8 cellular contexts compared by ENCODE assay signal in genomic region chr5:62291829-62292228, GRCh38. TPM values are rescaled to one million over a fixed set of nuclear protein-coding genes. Genes with fewer than 3 reads are reported as not detected.
DNase-seq lines count a peak whose midpoint lies in the region; ATAC-seq and TF ChIP-seq lines count a peak whose summit lies in the region.
"Not testable (repeated sequence)": the region's sequence is repeated elsewhere in the genome, so short reads cannot be mapped to it uniquely, and the experiment has no call there.

No MANE protein-coding gene starts in this region.

- not testable (repeated sequence) for H4K20me1 ChIP-seq in OCI-LY7 (ENCODE audit: insufficient read depth, low read length)

- CTCF ChIA-PET in OCI-LY7 (lab: Charles Lee; ENCODE audit: unreplicated experiment), result not testable (repeated sequence)

- POLR2A ChIA-PET in OCI-LY7 (lab: Charles Lee), result not testable (repeated sequence)
- POLR2A ChIA-PET in activated naive CD8-positive, alpha-beta T cell treated with anti-CD3 and anti-CD28 coated beads, Interleukin-2, amount 10 ng/mL, durations not matched to agents 7 days and 5 days (lab: Charles Lee), result interaction anchor here (1.0 to 1.4 kb wide), 2 partner anchors 14 to 112 kb away, joined by 4 to 8 read pairs; partner anchors contain the start of genes DIMT1 and KIF2A

- peak overlapping the region; percentile 66 for H3K4me3 Mint-ChIP-seq in activated naive CD8-positive, alpha-beta T cell treated with anti-CD3 and anti-CD28 coated beads, Interleukin-2, amount 10 ng/mL, durations not matched to agents 7 days and 5 days

- DNase-seq in ELF-1 (ENCODE audit: low read depth, low spot score), result peak; percentile 68
- DNase-seq in OCI-LY7 (ENCODE audit: low spot score), result peak; percentile 57
- DNase-seq in activated CD4-positive, CD25-positive, alpha-beta regulatory T cell treated with anti-CD3 and anti-CD28 coated beads, Interleukin-2, amount 50 U/mL, for 16 hours (ENCODE audit: low read depth, low spot score), result peak; percentile 39
- peak; percentile 57 for DNase-seq in activated T-cell treated with anti-CD3 and anti-CD28 coated beads for 48 hours (ENCODE audit: low read depth)
- DNase-seq in activated naive CD8-positive, alpha-beta T cell treated with anti-CD3 and anti-CD28 coated beads, Interleukin-2, amount 10 ng/mL, durations not matched to agents 7 days and 5 days, result peak; percentile 68
- DNase-seq in mucosa of gallbladder (ENCODE audit: low spot score), result peak; percentile 23
- DNase-seq in stimulated activated CD8-positive, alpha-beta memory T cell treated with anti-CD3 and anti-CD28 coated beads, Interleukin-15, amount 100 ng/mL, for 1 hour (ENCODE audit: low read depth), result peak; percentile 41
- DNase-seq in aorta, result peak; percentile 50 to 78

- peaks cover 34% of the 10 kb centered on the region for H3K4me1 Mint-ChIP-seq in activated naive CD8-positive, alpha-beta T cell treated with anti-CD3 and anti-CD28 coated beads, Interleukin-2, amount 10 ng/mL, durations not matched to agents 7 days and 5 days

- H3K9me3 ChIP-seq in OCI-LY7 (ENCODE audit: low read length); aorta (ENCODE audit: control insufficient read depth, low read length): not testable (repeated sequence)

- H3K9me2 ChIP-seq in OCI-LY7 (ENCODE audit: insufficient read depth, low read length), result not testable (repeated sequence)

- intact Hi-C loops in OCI-LY7 (cut with micrococcal nuclease; ENCODE audit: unreplicated experiment); aorta (cut with DNase I): not testable (repeated sequence)

- not testable (repeated sequence) for H3K27ac ChIP-seq in OCI-LY7 (ENCODE audit: low read depth, low read length, poor library complexity, severe bottlenecking); aorta (ENCODE audit: low read depth in 1 of 2, low read length in 2 of 2)

- peak overlapping the region; percentile 41; the same call in 1 of the 2 replicates for H2AFZ ChIP-seq in OCI-LY7 (ENCODE audit: low read length)

- not testable (repeated sequence) for ATAC-seq in activated naive CD8-positive, alpha-beta T cell treated with anti-CD3 and anti-CD28 coated beads, Interleukin-2, amount 10 ng/mL, durations not matched to agents 7 days and 5 days (ENCODE audit: low read depth); aorta (ENCODE audit: low FRiP score)

- BruUV-seq in OCI-LY7 (replicated peaks; lab: Mats Ljungman, UMichigan), result not testable (repeated sequence)

- TF ChIP-seq CTCF in OCI-LY7 (conservative IDR thresholded peaks at IDR 0.05; ENCODE audit: low read length), result peak; percentile 40; the same call in 1 of the 2 replicates

- not testable (repeated sequence) for H3K36me3 ChIP-seq in OCI-LY7 (ENCODE audit: insufficient read depth, low read length); aorta (ENCODE audit: control insufficient read depth in 1 of 2, insufficient read depth in 2 of 2, low read length in 1 of 2)

- not testable (repeated sequence) for H3K27me3 Mint-ChIP-seq in activated naive CD8-positive, alpha-beta T cell treated with anti-CD3 and anti-CD28 coated beads, Interleukin-2, amount 10 ng/mL, durations not matched to agents 7 days and 5 days

- H3K4me3 ChIP-seq in OCI-LY7 (ENCODE audit: low read depth, low read length, poor library complexity, severe bottlenecking); aorta (ENCODE audit: low read length in 2 of 2): not testable (repeated sequence)

- H3K36me3 Mint-ChIP-seq in activated naive CD8-positive, alpha-beta T cell treated with anti-CD3 and anti-CD28 coated beads, Interleukin-2, amount 10 ng/mL, durations not matched to agents 7 days and 5 days, result peaks cover 47% of the 10 kb centered on the region

- peak overlapping the region; percentile 44 for H3K4me2 ChIP-seq in OCI-LY7 (ENCODE audit: low read length)

- H3K27me3 ChIP-seq in aorta (ENCODE audit: control insufficient read depth in 1 of 2, insufficient read depth in 2 of 2, low read length in 1 of 2), result not testable (repeated sequence)

- H3K79me2 ChIP-seq in OCI-LY7 (ENCODE audit: insufficient read depth, low read depth, low read length), result not testable (repeated sequence)

- not testable (repeated sequence) for H3K4me1 ChIP-seq in OCI-LY7 (ENCODE audit: insufficient read depth, low read length, poor library complexity, severe bottlenecking); aorta (ENCODE audit: control insufficient read depth in 1 of 2, insufficient read depth in 2 of 2, low read length in 2 of 2)

- H3K9me3 Mint-ChIP-seq in activated naive CD8-positive, alpha-beta T cell treated with anti-CD3 and anti-CD28 coated beads, Interleukin-2, amount 10 ng/mL, durations not matched to agents 7 days and 5 days, result peaks cover 18% of the 10 kb centered on the region

- H3K27ac Mint-ChIP-seq in activated naive CD8-positive, alpha-beta T cell treated with anti-CD3 and anti-CD28 coated beads, Interleukin-2, amount 10 ng/mL, durations not matched to agents 7 days and 5 days, result peak overlapping the region; percentile 86

- whole genome bisulfite sequencing in aorta, 2 donors, result 86 to 91% methylated on average over 10 to 11 of the region's 11 CpGs

RNA-seq across cellular contexts. Expression of gene KIF2A, which starts 14.2 kb away (rescaled TPM):
- 50.3 and 56.9 TPM in 2 replicates for total RNA-seq in OCI-LY7 (2014; rRNA removed; shearing (Covaris generic))
- 90.7 and 112 TPM in 2 replicates for total RNA-seq in OCI-LY7 (2022)
- 100 to 1,000 TPM; 161 to 171 TPM for total RNA-seq in activated naive CD8-positive, alpha-beta T cell treated with anti-CD3 and anti-CD28 coated beads, Interleukin-2, amount 10 ng/mL, durations not matched to agents 7 days and 5 days
- 31.1 TPM for total RNA-seq in mucosa of gallbladder
- 10 to 100 TPM; 25.5 to 33.9 TPM for total RNA-seq in aorta
- polyA plus RNA-seq in aorta, result 10 to 100 TPM in 1 of 2 donors, 1 to 10 TPM in 1; 5.6 to 17.4 TPM
